Comparison of ENCODE assay signal across 8 cellular contexts in the genomic region with DNA sequence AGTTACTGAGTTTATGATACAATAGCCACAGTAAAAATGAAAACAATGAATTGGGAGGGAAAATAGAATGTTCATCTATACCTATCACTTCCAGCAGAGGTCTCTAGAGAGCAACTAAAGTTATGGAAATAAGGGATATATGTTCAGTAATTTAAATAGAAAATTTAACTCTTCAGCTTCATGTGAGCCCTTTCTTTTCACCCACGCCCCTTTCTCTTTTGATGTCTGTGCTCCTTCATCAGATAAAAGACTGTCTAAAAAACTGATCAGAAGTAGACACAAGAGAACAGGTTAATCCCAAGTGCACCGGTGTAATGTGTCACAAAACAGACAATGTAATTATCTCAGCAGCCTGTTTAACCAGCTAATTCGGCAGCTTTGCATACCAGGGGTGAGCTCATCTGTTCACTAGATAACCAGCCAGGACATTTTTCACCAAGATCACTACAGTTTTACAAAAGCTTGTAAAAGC.
DNase-seq lines count a peak whose midpoint lies in the region; ATAC-seq and TF ChIP-seq lines count a peak whose summit lies in the region.

No MANE protein-coding gene starts in this region.

- peak; percentile 69 for ATAC-seq in GM18519 (IDR thresholded peaks at IDR 0.05; ENCODE audit: low FRiP score, unreplicated experiment)
- peak; percentile 78 for ATAC-seq in HG03175 (IDR thresholded peaks at IDR 0.05; ENCODE audit: unreplicated experiment)

- H3K9me3 ChIP-seq in BE2C: no peaks in the 10 kb centered on the region

- no peaks in the 10 kb centered on the region for H3K36me3 ChIP-seq in BE2C

- TF ChIP-seq CTCF in BE2C (IDR thresholded peaks at IDR 0.05; ENCODE audit: low read depth, low read length): peak; percentile 55

- DNase-seq in BE2C (no peak), NCI-H526 treated with DMSO at 0.1 percent for 48 hours (lab: John Stamatoyannopoulos, UW) (peak; percentile 79), cerebellar cortex (ENCODE audit: low spot score) (peak; percentile 21), lung microvascular endothelial cell (ENCODE audit: low read depth in 2 of 2) (peak; percentile 42 to 49), activated gamma-delta T cell (lab: John Stamatoyannopoulos, UW) (no peak)
- no peak for DNase-seq in effector CD8-positive, alpha-beta T cell (lab: John Stamatoyannopoulos, UW)

- H3K27me3 ChIP-seq in BE2C: no peaks in the 10 kb centered on the region

- H3K4me1 ChIP-seq in BE2C: no peaks in the 10 kb centered on the region

- no peak overlapping the region for H3K4me3 ChIP-seq in BE2C (ENCODE audit: low read depth, low read length)

Comparison
In these comparisons a context has a peak if more than half of its experiments do, and no peak if none do; other contexts are left out.
1. DNase-seq: peak in NCI-H526 treated with DMSO at 0.1 percent for 48 hours (single experiment), cerebellar cortex (single experiment) and lung microvascular endothelial cell (2 of 2); none in BE2C (single experiment), activated gamma-delta T cell (single experiment) and effector CD8-positive, alpha-beta T cell (single experiment).